Comparison of ENCODE assay signal across 1 cellular context in the genomic region with DNA sequence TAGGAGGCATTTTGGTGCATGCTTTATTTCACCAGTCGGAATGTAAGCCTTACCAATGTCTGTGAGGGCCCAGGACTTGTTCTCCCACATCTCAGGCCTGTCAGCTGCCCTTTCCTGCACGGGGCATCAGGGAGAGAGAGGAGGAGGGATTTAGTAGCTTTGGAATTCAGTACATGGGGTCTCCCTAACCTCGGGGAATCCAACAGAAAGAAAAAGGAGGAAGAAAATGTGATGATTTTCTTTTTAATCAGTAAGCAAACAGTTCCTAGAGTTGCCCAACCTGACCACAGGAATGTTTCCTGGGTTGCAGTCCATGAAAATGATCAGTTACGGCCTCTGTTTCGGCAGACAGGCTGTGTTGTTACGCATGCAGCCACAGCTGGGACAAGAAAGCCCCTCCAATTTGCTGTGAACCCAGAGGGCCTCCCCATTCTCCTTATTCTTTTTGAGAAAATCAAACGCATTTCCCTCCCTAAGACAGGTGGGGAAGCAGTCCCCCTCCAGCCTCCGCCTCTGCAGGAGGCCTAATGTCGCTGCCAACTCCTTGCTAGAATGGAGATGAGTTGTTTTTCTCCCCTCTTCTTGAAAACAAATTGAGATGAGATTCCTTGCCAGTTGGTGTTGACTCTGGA.
TF ChIP-seq lines count a peak whose summit lies in the region.

No MANE protein-coding gene starts in this region.

TF ChIP-seq in HepG2, 621 proteins besides CTCF, POLR2A, EP300 and RAD21 (continued from another document and continues in another):
- TF ChIP-seq, protein P1, sequence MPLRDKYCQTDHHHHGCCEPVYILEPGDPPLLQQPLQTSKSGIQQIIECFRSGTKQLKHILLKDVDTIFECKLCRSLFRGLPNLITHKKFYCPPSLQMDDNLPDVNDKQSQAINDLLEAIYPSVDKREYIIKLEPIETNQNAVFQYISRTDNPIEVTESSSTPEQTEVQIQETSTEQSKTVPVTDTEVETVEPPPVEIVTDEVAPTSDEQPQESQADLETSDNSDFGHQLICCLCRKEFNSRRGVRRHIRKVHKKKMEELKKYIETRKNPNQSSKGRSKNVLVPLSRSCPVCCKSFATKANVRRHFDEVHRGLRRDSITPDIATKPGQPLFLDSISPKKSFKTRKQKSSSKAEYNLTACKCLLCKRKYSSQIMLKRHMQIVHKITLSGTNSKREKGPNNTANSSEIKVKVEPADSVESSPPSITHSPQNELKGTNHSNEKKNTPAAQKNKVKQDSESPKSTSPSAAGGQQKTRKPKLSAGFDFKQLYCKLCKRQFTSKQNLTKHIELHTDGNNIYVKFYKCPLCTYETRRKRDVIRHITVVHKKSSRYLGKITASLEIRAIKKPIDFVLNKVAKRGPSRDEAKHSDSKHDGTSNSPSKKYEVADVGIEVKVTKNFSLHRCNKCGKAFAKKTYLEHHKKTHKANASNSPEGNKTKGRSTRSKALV (CRISPR knock-in tag; IDR thresholded peaks at IDR 0.05), result 0 out of 2 replicates have a peak, but pooled peaks have one; percentile 49
- TF ChIP-seq MEF2D (CRISPR knock-in tag; IDR thresholded peaks at IDR 0.05) (peak; percentile 94), ZNF546 (CRISPR knock-in tag; conservative IDR thresholded peaks at IDR 0.05) (0 out of 2 replicates have a peak, but pooled peaks have one; percentile 44), GATAD2A (CRISPR knock-in tag; IDR thresholded peaks at IDR 0.05) (peak; percentile 98), ZNF766 (CRISPR knock-in tag; IDR thresholded peaks at IDR 0.05; ENCODE audit: borderline replicate concordance) (0 out of 2 replicates have a peak, but pooled peaks have one; percentile 36), ZNF761 (CRISPR knock-in tag; conservative IDR thresholded peaks at IDR 0.05) (no peak), TAF1 (CRISPR knock-in tag; IDR thresholded peaks at IDR 0.05) (0 out of 2 replicates have a peak, but pooled peaks have one; percentile 26), ZNF362 (CRISPR knock-in tag; IDR thresholded peaks at IDR 0.05; ENCODE audit: borderline replicate concordance) (peak; percentile 40; the same call in 1 of the 2 replicates), HES4 (CRISPR knock-in tag; IDR thresholded peaks at IDR 0.05; ENCODE audit: borderline replicate concordance) (no peak), ZNF343 (CRISPR knock-in tag; IDR thresholded peaks at IDR 0.05) (no peak), SKIL (CRISPR knock-in tag; IDR thresholded peaks at IDR 0.05; ENCODE audit: borderline replicate concordance) (peak; percentile 84; the same call in 1 of the 2 replicates), NFIC (IDR thresholded peaks at IDR 0.05; ENCODE audit: low read length) (peak; percentile 84), ZNF652 (CRISPR knock-in tag; IDR thresholded peaks at IDR 0.05; ENCODE audit: borderline replicate concordance, low read depth) (peak; percentile 63; the same call in 1 of the 2 replicates), ZNF451 (CRISPR knock-in tag; IDR thresholded peaks at IDR 0.05) (0 out of 2 replicates have a peak, but pooled peaks have one; percentile 39), ZZZ3 (CRISPR knock-in tag; IDR thresholded peaks at IDR 0.05; ENCODE audit: borderline replicate concordance) (no peak), U2AF2 (IDR thresholded peaks at IDR 0.05; ENCODE audit: low read depth, low read length) (0 out of 2 replicates have a peak, but pooled peaks have one; percentile 64), SOX13 (IDR thresholded peaks at IDR 0.05) (peak; percentile 82), SOX13 (CRISPR knock-in tag; conservative IDR thresholded peaks at IDR 0.05 in 1 of 2, IDR thresholded peaks at IDR 0.05 in 1 of 2) (peak in 1 of 2 experiments; percentile 94; a peak in 2 of 4 replicates), TAF15 (IDR thresholded peaks at IDR 0.05; ENCODE audit: low read depth, low read length, poor library complexity, severe bottlenecking) (no peak), MYPOP (CRISPR knock-in tag; IDR thresholded peaks at IDR 0.05) (0 out of 2 replicates have a peak, but pooled peaks have one; percentile 7), ZNF329 (CRISPR knock-in tag; IDR thresholded peaks at IDR 0.05; ENCODE audit: low read depth) (no peak), ZNF781 (CRISPR knock-in tag; IDR thresholded peaks at IDR 0.05; ENCODE audit: borderline replicate concordance, not compliant biosample characterization) (no peak), KDM5B (CRISPR knock-in tag; IDR thresholded peaks at IDR 0.05; ENCODE audit: borderline replicate concordance) (peak; percentile 60; the same call in 1 of the 2 replicates), SRY (CRISPR knock-in tag; IDR thresholded peaks at IDR 0.05) (0 out of 2 replicates have a peak, but pooled peaks have one; percentile 45), SNAPC5 (CRISPR knock-in tag; IDR thresholded peaks at IDR 0.05; ENCODE audit: borderline replicate concordance) (no peak), ZMYM2 (CRISPR knock-in tag; IDR thresholded peaks at IDR 0.05) (no peak), ZNF746 (CRISPR knock-in tag; IDR thresholded peaks at IDR 0.05) (no peak), PPARG (CRISPR knock-in tag; conservative IDR thresholded peaks at IDR 0.05) (peak; percentile 95), PRPF4 (IDR thresholded peaks at IDR 0.05; ENCODE audit: low read depth, low read length, poor library complexity, severe bottlenecking) (peak; percentile 10), ZNF318 (CRISPR knock-in tag; IDR thresholded peaks at IDR 0.05) (no peak)
- TF ChIP-seq, protein P2, sequence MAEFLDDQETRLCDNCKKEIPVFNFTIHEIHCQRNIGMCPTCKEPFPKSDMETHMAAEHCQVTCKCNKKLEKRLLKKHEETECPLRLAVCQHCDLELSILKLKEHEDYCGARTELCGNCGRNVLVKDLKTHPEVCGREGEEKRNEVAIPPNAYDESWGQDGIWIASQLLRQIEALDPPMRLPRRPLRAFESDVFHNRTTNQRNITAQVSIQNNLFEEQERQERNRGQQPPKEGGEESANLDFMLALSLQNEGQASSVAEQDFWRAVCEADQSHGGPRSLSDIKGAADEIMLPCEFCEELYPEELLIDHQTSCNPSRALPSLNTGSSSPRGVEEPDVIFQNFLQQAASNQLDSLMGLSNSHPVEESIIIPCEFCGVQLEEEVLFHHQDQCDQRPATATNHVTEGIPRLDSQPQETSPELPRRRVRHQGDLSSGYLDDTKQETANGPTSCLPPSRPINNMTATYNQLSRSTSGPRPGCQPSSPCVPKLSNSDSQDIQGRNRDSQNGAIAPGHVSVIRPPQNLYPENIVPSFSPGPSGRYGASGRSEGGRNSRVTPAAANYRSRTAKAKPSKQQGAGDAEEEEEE (CRISPR knock-in tag; IDR thresholded peaks at IDR 0.05; ENCODE audit: borderline replicate concordance), result 0 out of 2 replicates have a peak, but pooled peaks have one; percentile 60
- TF ChIP-seq, protein P3, sequence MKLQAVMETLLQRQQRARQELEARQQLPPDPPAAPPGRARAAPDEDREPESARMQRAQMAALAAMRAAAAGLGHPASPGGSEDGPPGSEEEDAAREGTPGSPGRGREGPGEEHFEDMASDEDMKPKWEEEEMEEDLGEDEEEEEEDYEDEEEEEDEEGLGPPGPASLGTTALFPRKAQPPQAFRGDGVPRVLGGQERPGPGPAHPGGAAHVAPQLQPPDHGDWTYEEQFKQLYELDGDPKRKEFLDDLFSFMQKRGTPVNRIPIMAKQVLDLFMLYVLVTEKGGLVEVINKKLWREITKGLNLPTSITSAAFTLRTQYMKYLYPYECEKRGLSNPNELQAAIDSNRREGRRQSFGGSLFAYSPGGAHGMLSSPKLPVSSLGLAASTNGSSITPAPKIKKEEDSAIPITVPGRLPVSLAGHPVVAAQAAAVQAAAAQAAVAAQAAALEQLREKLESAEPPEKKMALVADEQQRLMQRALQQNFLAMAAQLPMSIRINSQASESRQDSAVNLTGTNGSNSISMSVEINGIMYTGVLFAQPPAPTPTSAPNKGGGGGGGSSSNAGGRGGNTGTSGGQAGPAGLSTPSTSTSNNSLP (IDR thresholded peaks at IDR 0.05; ENCODE audit: low read depth, low read length), result peak; percentile 93
- TF ChIP-seq, protein P4, sequence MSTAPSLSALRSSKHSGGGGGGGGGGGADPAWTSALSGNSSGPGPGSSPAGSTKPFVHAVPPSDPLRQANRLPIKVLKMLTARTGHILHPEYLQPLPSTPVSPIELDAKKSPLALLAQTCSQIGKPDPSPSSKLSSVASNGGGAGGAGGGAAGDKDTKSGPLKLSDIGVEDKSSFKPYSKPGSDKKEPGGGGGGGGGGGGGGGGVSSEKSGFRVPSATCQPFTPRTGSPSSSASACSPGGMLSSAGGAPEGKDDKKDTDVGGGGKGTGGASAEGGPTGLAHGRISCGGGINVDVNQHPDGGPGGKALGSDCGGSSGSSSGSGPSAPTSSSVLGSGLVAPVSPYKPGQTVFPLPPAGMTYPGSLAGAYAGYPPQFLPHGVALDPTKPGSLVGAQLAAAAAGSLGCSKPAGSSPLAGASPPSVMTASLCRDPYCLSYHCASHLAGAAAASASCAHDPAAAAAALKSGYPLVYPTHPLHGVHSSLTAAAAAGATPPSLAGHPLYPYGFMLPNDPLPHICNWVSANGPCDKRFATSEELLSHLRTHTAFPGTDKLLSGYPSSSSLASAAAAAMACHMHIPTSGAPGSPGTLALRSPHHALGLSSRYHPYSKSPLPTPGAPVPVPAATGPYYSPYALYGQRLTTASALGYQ (CRISPR knock-in tag; IDR thresholded peaks at IDR 0.05), result peak; percentile 94
